In the genomic region with DNA sequence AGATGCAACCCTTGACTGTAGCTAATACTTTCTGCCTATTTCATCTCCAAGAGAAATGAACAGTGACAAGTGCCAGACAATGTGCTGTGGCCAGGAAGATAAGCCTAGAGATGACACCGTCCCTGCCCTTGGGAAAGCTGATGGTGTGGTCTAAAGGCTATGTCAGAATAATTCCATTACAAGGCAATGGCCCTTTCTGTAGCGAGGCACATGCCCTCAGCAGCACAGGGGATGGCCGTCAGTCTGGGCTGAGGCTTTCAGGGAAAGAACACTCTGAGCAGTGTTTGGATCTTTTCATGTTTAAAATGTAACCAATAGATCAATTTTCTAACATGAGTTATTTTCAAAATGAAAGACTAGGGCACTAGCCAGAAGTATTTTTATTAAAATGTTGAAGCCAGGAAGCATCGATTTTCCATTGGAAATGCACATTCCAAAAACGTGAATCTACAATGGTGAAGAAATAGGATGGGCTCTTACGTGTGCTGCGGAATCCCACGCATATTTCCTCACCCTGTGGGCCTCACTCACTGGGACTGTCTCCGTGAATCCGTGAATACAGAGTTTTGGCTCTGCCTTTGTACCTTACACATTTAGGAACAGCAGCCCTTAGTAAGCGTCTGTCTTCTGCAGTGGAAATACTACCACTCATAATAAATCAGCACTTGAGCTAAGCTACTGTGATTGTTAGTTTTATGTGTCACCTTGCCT, we compare ENCODE assay signal across 31 cellular contexts. TPM values are rescaled to one million over a fixed set of nuclear protein-coding genes. Genes with fewer than 3 reads are reported as not detected.
A peak's percentile ranks its signal among the peaks of the same experiment; 100 is the strongest.
DNase-seq lines count a peak whose midpoint lies in the region; ATAC-seq, FAIRE-seq and TF ChIP-seq lines count a peak whose summit lies in the region.
"Had no signal": no experiment of that assay in that cellular context is flagged by ENCODE, and none has a peak within 500 bp of the region (broad histone marks: within the 10 kb centered on the region; RNA-seq: fewer than 3 reads in every experiment).

No MANE protein-coding gene starts in this region.

- ATAC-seq in GM19467 (IDR thresholded peaks at IDR 0.05; ENCODE audit: unreplicated experiment): no peak
- ATAC-seq in HG03097 (IDR thresholded peaks at IDR 0.05; ENCODE audit: low FRiP score, unreplicated experiment): no peak
- no peak for ATAC-seq in HG02798 (IDR thresholded peaks at IDR 0.05; ENCODE audit: poor library complexity, unreplicated experiment)
- no peak for ATAC-seq in HG03460 (IDR thresholded peaks at IDR 0.05; ENCODE audit: unreplicated experiment)
- ATAC-seq: activated naive CD4-positive, alpha-beta T cell treated with anti-CD3 and anti-CD28 coated beads, Interleukin-2, amount 50 U/mL, for 72 hours; esophagus mucosa; mucosa of descending colon had no signal

- H3K4me2 ChIP-seq in astrocyte (ENCODE audit: low read length): peak overlapping the region; percentile 30
- H3K4me2 ChIP-seq: BLaER1 had no signal

- no peak overlapping the region for H3K27ac ChIP-seq in astrocyte (ENCODE audit: low read depth, low read length)
- peak overlapping the region; percentile 67 for H3K27ac ChIP-seq in stomach smooth muscle (ENCODE audit: low read length)
- H3K27ac ChIP-seq: BLaER1, skin epidermis had no signal

- DNase-seq in H54 (ENCODE audit: insufficient read length, low spot score) (no peak), astrocyte (ENCODE audit: low read depth) (peak; percentile 38), mesenteric fat pad (ENCODE audit: low spot score) (peak; percentile 45)
- DNase-seq: ACHN; activated B cell treated with CpG ODN at 0.5 μM for 24 hours; activated CD4-positive, alpha-beta T cell treated with anti-CD3 and anti-CD28 coated beads, Interleukin-2, amount 50 U/mL, for 4 hours; COR-L47; effector CD4-positive, alpha-beta T cell; islet precursor cell; KG1; mucosa of descending colon; NCI-H1436; NCI-H510A; NK-92 treated with Interleukin-12 subunit alpha and Interleukin-12 subunit beta, amount 100 ng/mL, for 24 hours; SHP77 treated with DMSO at 0.1 percent for 48 hours; stimulated activated CD4-positive, alpha-beta T cell treated with anti-CD3 and anti-CD28 coated beads, Interleukin-1b, Interleukin-23, amount 100 ng/mL, for 48 hours; substantia nigra; SW 1271 had no signal

- peaks cover 49% of the 10 kb centered on the region for H3K36me3 Mint-ChIP-seq in astrocyte (ENCODE audit: low read depth, unreplicated experiment)

- TF ChIP-seq CTCF in astrocyte (IDR thresholded peaks at IDR 0.05; ENCODE audit: insufficient read depth, low read depth, low read length): no peak

- H3K27me3 ChIP-seq in astrocyte (ENCODE audit: insufficient read depth, low read length) (no peaks in the 10 kb centered on the region), stomach smooth muscle (ENCODE audit: control insufficient read depth in 1 of 2, insufficient read depth in 2 of 2, low read length in 2 of 2) (no peaks in the 10 kb centered on the region)
- H3K27me3 ChIP-seq: BLaER1 had no signal

- H3K4me1 ChIP-seq in astrocyte (ENCODE audit: insufficient read depth, low read length): peaks cover 42% of the 10 kb centered on the region
- peaks cover 71% of the 10 kb centered on the region for H3K4me1 ChIP-seq in stomach smooth muscle (ENCODE audit: control insufficient read depth, insufficient read depth, low read length)

- TF ChIP-seq POLR2A in H54 (IDR thresholded peaks at IDR 0.05; ENCODE audit: low read depth, low read length): no peak

- FAIRE-seq in H54 (lab: Jason Lieb, UNC) (peak; percentile 78), astrocyte (lab: Jason Lieb, UNC) (no peak)
- FAIRE-seq: GM19239 had no signal

- peaks cover 94% of the 10 kb centered on the region for H3K79me2 ChIP-seq in astrocyte (ENCODE audit: insufficient read depth, low read length)

- H3K9ac ChIP-seq in astrocyte (ENCODE audit: low read length): no peak overlapping the region
- no peak overlapping the region for H3K9ac ChIP-seq in stomach smooth muscle (ENCODE audit: low read length in 2 of 2)
- H3K9ac ChIP-seq: BLaER1 had no signal

- H3K4me1 Mint-ChIP-seq in astrocyte (ENCODE audit: low read depth, unreplicated experiment): peaks cover 37% of the 10 kb centered on the region
- H3K4me1 Mint-ChIP-seq: activated B cell treated with CpG ODN at 0.5 μM for 24 hours had no signal

- H3K4me3 ChIP-seq in astrocyte (ENCODE audit: insufficient read depth, low read depth, low read length) (no peak overlapping the region), stomach smooth muscle (ENCODE audit: low read length in 2 of 2) (peak overlapping the region in 1 of 2 donors; percentile 15)
- H3K4me3 ChIP-seq: BLaER1, mucosa of descending colon, skin epidermis had no signal

- H2AFZ ChIP-seq in astrocyte (ENCODE audit: low read depth, low read length): no peak overlapping the region

- H3K9me3 Mint-ChIP-seq in astrocyte (ENCODE audit: unreplicated experiment): no peaks in the 10 kb centered on the region
- H3K9me3 Mint-ChIP-seq: activated B cell treated with CpG ODN at 0.5 μM for 24 hours; activated T-helper 2 cell treated with anti-CD3 and anti-CD28 coated beads, Interferon-gamma antibody, Interleukin-2, Interleukin-4, amounts not matched to agents 10 μg/mL and 5 μg/mL and 100 μg/mL, durations not matched to agents 14 hours and 24 hours and 36 hours; neural crest cell had no signal

- peaks cover 100% of the 10 kb centered on the region for H4K20me1 ChIP-seq in astrocyte (ENCODE audit: insufficient read depth, low read length)
- H4K20me1 ChIP-seq: BLaER1 had no signal

- H3K36me3 ChIP-seq in astrocyte (ENCODE audit: insufficient read depth, low read length) (peaks cover 22% of the 10 kb centered on the region), stomach smooth muscle (ENCODE audit: control insufficient read depth in 2 of 2, insufficient read depth in 2 of 2, low read length in 2 of 2) (peaks cover 5 to 8% of the 10 kb centered on the region in 2 donors)
- H3K36me3 ChIP-seq: BLaER1 had no signal

- no peaks in the 10 kb centered on the region for H3K27me3 Mint-ChIP-seq in astrocyte (ENCODE audit: low read depth, unreplicated experiment)
- H3K27me3 Mint-ChIP-seq: activated B cell treated with CpG ODN at 0.5 μM for 24 hours, progenitor cell of endocrine pancreas had no signal

- H3K4me3 Mint-ChIP-seq in astrocyte (ENCODE audit: unreplicated experiment): no peak overlapping the region
- H3K4me3 Mint-ChIP-seq: activated B cell treated with CpG ODN at 0.5 μM for 24 hours, neural crest cell had no signal

- H3K9me3 ChIP-seq in astrocyte (ENCODE audit: insufficient read depth, low read depth, low read length) (no peaks in the 10 kb centered on the region), stomach smooth muscle (ENCODE audit: control insufficient read depth in 2 of 2, low read length in 2 of 2) (no peaks in the 10 kb centered on the region)
- H3K9me3 ChIP-seq: BLaER1, mucosa of descending colon had no signal

- H3K27ac Mint-ChIP-seq in astrocyte (ENCODE audit: unreplicated experiment): peak overlapping the region; percentile 20
- H3K27ac Mint-ChIP-seq: activated B cell treated with CpG ODN at 0.5 μM for 24 hours; activated naive CD4-positive, alpha-beta T cell treated with anti-CD3 and anti-CD28 coated beads, Interleukin-2, amount 50 U/mL, for 72 hours; activated T-helper 2 cell treated with anti-CD3 and anti-CD28 coated beads, Interferon-gamma antibody, Interleukin-2, Interleukin-4, amounts not matched to agents 10 μg/mL and 5 μg/mL and 100 μg/mL, durations not matched to agents 14 hours and 24 hours and 36 hours; progenitor cell of endocrine pancreas had no signal

RNA-seq across cellular contexts. Expression of a gene that starts 22.0 kb away (rescaled TPM):
- 2,489 and 3,103 TPM in 2 replicates for total RNA-seq in astrocyte
- 1,996 TPM for total RNA-seq in mesenteric fat pad
- total RNA-seq: activated B cell treated with CpG ODN at 0.5 μM for 24 hours; activated T-helper 2 cell treated with anti-CD3 and anti-CD28 coated beads, Interferon-gamma antibody, Interleukin-2, Interleukin-4, amounts not matched to agents 10 μg/mL and 5 μg/mL and 100 μg/mL, durations not matched to agents 14 hours and 24 hours and 36 hours had no signal

RNA-seq across cellular contexts. Expression of a gene that starts 22.1 kb away (rescaled TPM):
- 1,414 and 1,647 TPM in 2 replicates for total RNA-seq in astrocyte
- total RNA-seq in mesenteric fat pad: 1,333 TPM
- total RNA-seq: activated B cell treated with CpG ODN at 0.5 μM for 24 hours; activated T-helper 2 cell treated with anti-CD3 and anti-CD28 coated beads, Interferon-gamma antibody, Interleukin-2, Interleukin-4, amounts not matched to agents 10 μg/mL and 5 μg/mL and 100 μg/mL, durations not matched to agents 14 hours and 24 hours and 36 hours had no signal
